ENCODE assay signal across 19 cellular contexts in genomic region chr20:709864-710761, GRCh38. TPM values are rescaled to one million over a fixed set of nuclear protein-coding genes. Genes with fewer than 3 reads are reported as not detected.
DNase-seq lines count a peak whose midpoint lies in the region; ATAC-seq, FAIRE-seq and TF ChIP-seq lines count a peak whose summit lies in the region.
"Had no signal": no experiment of that assay in that cellular context is flagged by ENCODE, and none has a peak within 500 bp of the region (broad histone marks: within the 10 kb centered on the region; RNA-seq: fewer than 3 reads in every experiment).

No MANE protein-coding gene starts in this region.

- H3K23ac ChIP-seq in H1 (ENCODE audit: insufficient read length) (no peak overlapping the region), mesendoderm (ENCODE audit: low read length) (no peak overlapping the region)

- no peak overlapping the region for H2BK20ac ChIP-seq in H1 (ENCODE audit: low read length)

- no peak overlapping the region for H3K14ac ChIP-seq in H1 (ENCODE audit: insufficient read length)

- H3K36me3 ChIP-seq in H1 (ENCODE audit: control insufficient read depth in 2 of 4, insufficient read depth in 4 of 4, low read length in 3 of 4) (no peaks in the 10 kb centered on the region), mesendoderm (ENCODE audit: control insufficient read depth, insufficient read depth, low read length) (no peaks in the 10 kb centered on the region), upper lobe of right lung (no peaks in the 10 kb centered on the region)

- H2BK5ac ChIP-seq in H1 (ENCODE audit: low read depth, low read length) = no peak overlapping the region
- H2BK5ac ChIP-seq in mesendoderm (ENCODE audit: low read length) = no peak overlapping the region

- H3K4me1 ChIP-seq in H1 (replicated peaks in 1 of 4; ENCODE audit: control insufficient read depth in 3 of 4, insufficient read depth in 4 of 4, low read length in 3 of 4) = peaks cover 0 to 8% (median 2%) of the 10 kb centered on the region in 4 experiments; a peak in 1 of 7 replicates
- H3K4me1 ChIP-seq in mesendoderm (ENCODE audit: control insufficient read depth, low read depth, low read length) = no peaks in the 10 kb centered on the region
- no peaks in the 10 kb centered on the region for H3K4me1 ChIP-seq in upper lobe of right lung

- no peaks in the 10 kb centered on the region for H3K79me1 ChIP-seq in H1 (ENCODE audit: low read depth, low read length)
- no peaks in the 10 kb centered on the region for H3K79me1 ChIP-seq in mesendoderm (ENCODE audit: low read length)

- no peak for TF ChIP-seq EP300 in H1 (IDR thresholded peaks at IDR 0.05; ENCODE audit: borderline replicate concordance in 1 of 2, low read depth in 2 of 2, low read length in 2 of 2)

- H4K8ac ChIP-seq in H1 (ENCODE audit: extremely low read depth, insufficient read depth, low read length) (peak overlapping the region; percentile 1; the same call in 1 of the 2 replicates), mesendoderm (ENCODE audit: low read depth, low read length) (no peak overlapping the region)

- H3K4me2 ChIP-seq in H1 (ENCODE audit: insufficient read depth in 1 of 2, low read depth in 2 of 2, low read length in 2 of 2) (peak overlapping the region; percentile 63 to 65), mesendoderm (ENCODE audit: low read length) (no peak overlapping the region)

- CTCF ChIA-PET in H1 (lab: Charles Lee; ENCODE audit: partially characterized antibody) = interaction anchor here (0.6 to 1.8 kb wide), 6 partner anchors 10 to 151 kb away, joined by 3 to 6 read pairs (median 4); no protein-coding TSS in a partner anchor

- H3K9ac ChIP-seq in H1 (replicated peaks in 1 of 4; ENCODE audit: extremely low read depth in 1 of 4, low read depth in 3 of 4, low read length in 3 of 4) (peak overlapping the region in 1 of 4 experiments; percentile 9; a peak in 1 of 7 replicates), mesendoderm (ENCODE audit: low read length) (no peak overlapping the region)

- H2BK15ac ChIP-seq in H1 (ENCODE audit: low read length) = no peak overlapping the region
- no peak overlapping the region for H2BK15ac ChIP-seq in mesendoderm (replicated peaks; ENCODE audit: low read depth)

- H3K18ac ChIP-seq in H1 (ENCODE audit: extremely low read depth, low read length) (no peak overlapping the region), mesendoderm (ENCODE audit: low read length) (peak overlapping the region; percentile 77)

- H2AK5ac ChIP-seq in H1 (ENCODE audit: low read depth, low read length) = no peak overlapping the region
- no peak overlapping the region for H2AK5ac ChIP-seq in mesendoderm (ENCODE audit: low read length)

- H3K56ac ChIP-seq in H1 (replicated peaks; ENCODE audit: insufficient read length, low read depth, low read length) = no peak overlapping the region
- H3K56ac ChIP-seq in mesendoderm (ENCODE audit: low read length) = peak overlapping the region; percentile 46

- ATAC-seq in Right ventricle myocardium superior (ENCODE audit: poor library complexity) (peak; percentile 34), Right ventricle myocardium inferior (no peak), upper lobe of right lung (no peak), HG02840 (IDR thresholded peaks at IDR 0.05; ENCODE audit: low FRiP score, unreplicated experiment) (no peak), GM21723 (IDR thresholded peaks at IDR 0.05; ENCODE audit: unreplicated experiment) (no peak)

- TF ChIP-seq CTCF in H1 (IDR thresholded peaks at IDR 0.05; ENCODE audit: control extremely low read depth in 1 of 3, insufficient read depth in 1 of 3, low read depth in 1 of 3, low read length in 3 of 3) = no peak
- TF ChIP-seq CTCF in upper lobe of right lung (IDR thresholded peaks at IDR 0.05) = no peak

- no peaks in the 10 kb centered on the region for H4K20me1 ChIP-seq in H1 (replicated peaks in 1 of 2; ENCODE audit: control insufficient read depth in 1 of 2, insufficient read depth in 2 of 2, low read length in 2 of 2)

- POLR2A ChIA-PET in H1 (lab: Charles Lee; ENCODE audit: partially characterized antibody) = interaction anchor here (0.7 to 1.4 kb wide), 4 partner anchors 10 to 35 kb away, joined by 3 to 4 read pairs (median 3); partner anchors contain the start of gene SCRT2

- H3K79me2 ChIP-seq in H1 (ENCODE audit: control insufficient read depth in 1 of 2, insufficient read depth in 2 of 2, low read length in 2 of 2) (no peaks in the 10 kb centered on the region), mesendoderm (ENCODE audit: control insufficient read depth, insufficient read depth, low read length) (no peaks in the 10 kb centered on the region)

- DNase-seq in Right ventricle myocardium superior (peak; percentile 26), Right ventricle myocardium inferior (ENCODE audit: missing footprints) (no peak), H1 (ENCODE audit: low read depth in 1 of 2, low spot score in 2 of 2) (no peak), mesendoderm (peak; percentile 32), upper lobe of right lung (peak; percentile 58)
- DNase-seq in stimulated activated naive CD4-positive, alpha-beta T cell treated with Interleukin-2 at 50 U/mL for 16 hours (lab: John Stamatoyannopoulos, UW) = no peak
- DNase-seq: AML-193; foreskin melanocyte; Karpas-422; posterior cingulate gyrus; stimulated activated CD4-positive, alpha-beta T cell treated with anti-CD3 and anti-CD28 coated beads, Interleukin-4, amount 100 ng/mL, for 1 hour; stimulated activated naive CD4-positive, alpha-beta T cell had no signal

- intact Hi-C loops in Right ventricle myocardium superior (cut with DNase I) = no loop called here
- intact Hi-C loops in Right ventricle myocardium inferior (cut with DNase I) = no loop called here
- intact Hi-C loops in upper lobe of right lung (cut with DNase I) = no loop called here

- no peak overlapping the region for H2BK120ac ChIP-seq in H1 (replicated peaks; ENCODE audit: low read depth, low read length)
- no peak overlapping the region for H2BK120ac ChIP-seq in mesendoderm (ENCODE audit: low read depth, low read length)

- TF ChIP-seq POLR2A in H1 (IDR thresholded peaks at IDR 0.05; ENCODE audit: control extremely low read depth in 1 of 2, low read depth in 2 of 2, low read length in 2 of 2) = no peak

- no peak overlapping the region for H3K4ac ChIP-seq in H1 (replicated peaks; ENCODE audit: insufficient read length, low read depth, low read length)
- peak overlapping the region; percentile 28 for H3K4ac ChIP-seq in mesendoderm (ENCODE audit: low read depth, low read length)

- H4K91ac ChIP-seq in H1 (replicated peaks; ENCODE audit: insufficient read length, low read length) = no peak overlapping the region

- H3K27ac ChIP-seq in H1 (ENCODE audit: low read depth, low read length) (no peak overlapping the region), mesendoderm (ENCODE audit: low read depth, low read length) (no peak overlapping the region), upper lobe of right lung (no peak overlapping the region)

- H2AFZ ChIP-seq in H1 (ENCODE audit: low read length) = no peak overlapping the region

- FAIRE-seq in H1 (lab: Jason Lieb, UNC) = no peak
- FAIRE-seq: GM18507 had no signal

- peak overlapping the region; percentile 14 to 75 (median 25); a peak in 6 of 8 replicates for H3K4me3 ChIP-seq in H1 (ENCODE audit: extremely low read depth in 1 of 4, insufficient read depth in 2 of 4, low read depth in 3 of 4, low read length in 4 of 4)
- H3K4me3 ChIP-seq in mesendoderm (ENCODE audit: low read length) = no peak overlapping the region
- no peak overlapping the region for H3K4me3 ChIP-seq in upper lobe of right lung

- H3K27me3 ChIP-seq in H1 (replicated peaks in 1 of 4; ENCODE audit: control insufficient read depth in 3 of 4, extremely low read depth in 1 of 4, insufficient read depth in 3 of 4, low read length in 3 of 4) = peaks cover 1 to 13% (median 11%) of the 10 kb centered on the region in 4 experiments
- H3K27me3 ChIP-seq in mesendoderm (ENCODE audit: insufficient read depth, low read length, poor library complexity) = no peaks in the 10 kb centered on the region
- H3K27me3 ChIP-seq in upper lobe of right lung = peaks cover 41% of the 10 kb centered on the region

- peaks cover 8 to 14% of the 10 kb centered on the region in 2 experiments; a peak in 2 of 4 replicates for H3K9me3 ChIP-seq in H1 (ENCODE audit: insufficient read depth in 2 of 2, low read depth in 1 of 2, low read length in 1 of 2)
- H3K9me3 ChIP-seq in upper lobe of right lung = peaks cover 8% of the 10 kb centered on the region

- H2BK12ac ChIP-seq in H1 (ENCODE audit: low read depth, low read length) = peak overlapping the region; percentile 51; the same call in 1 of the 2 replicates

- no peak for TF ChIP-seq RAD21 in H1 (IDR thresholded peaks at IDR 0.05 in 1 of 2, conservative IDR thresholded peaks at IDR 0.05 in 1 of 2; ENCODE audit: low read depth in 2 of 2, low read length in 2 of 2)

- 11% methylated on average over 31 of the region's 74 CpGs; no CpG with 5 or more reads in 1 of the 2 experiments for WGBS in H1 (ENCODE audit: extremely low coverage in 1 of 2, insufficient coverage in 1 of 2, insufficient read length in 1 of 2, insufficient replicate concordance in 2 of 2, low coverage in 1 of 2, low lambda C conversion rate in 2 of 2, missing lambda C conversion rate in 1 of 2), 2 experiments
- no CpG with 5 or more reads among the region's 74 CpGs for WGBS in mesendoderm (ENCODE audit: extremely low coverage, insufficient coverage, low lambda C conversion rate)

- peaks cover 2% of the 10 kb centered on the region; the same call in 1 of the 2 replicates for H3K23me2 ChIP-seq in H1 (ENCODE audit: low read depth, low read length)

- H4K5ac ChIP-seq in H1 (ENCODE audit: insufficient read length, low read depth, low read length) (no peak overlapping the region), mesendoderm (ENCODE audit: low read length) (no peak overlapping the region)

RNA-seq across cellular contexts. Expression of gene SCRT2, which starts 34.5 kb away (rescaled TPM):
- not detected for total RNA-seq in Right ventricle myocardium superior
- total RNA-seq in Right ventricle myocardium inferior = not detected
- 0.27 and 0.34 TPM in 2 replicates for total RNA-seq in H1 (2021; fragmentation: NEBNext Ultra II Directional; extraction: Animal tissue kit (Norgen Biotek cat#: 25700))
- polyA plus RNA-seq in H1 (2011; rRNA removed) = 0.12 and 0.14 TPM in 2 replicates
- polyA plus RNA-seq in H1 (2011; cell fraction: cytosol; rRNA removed) = 0.05 TPM
- polyA plus RNA-seq in H1 (2011; cell fraction: nucleus; rRNA removed) = 0.57 TPM
- 0.21 to 0.36 TPM (median 0.32 TPM) in 4 replicates for polyA plus RNA-seq in H1 (2012, experiment 1 of 2)
- 0.25 TPM for polyA plus RNA-seq in H1 (2012, experiment 2 of 2)
- polyA plus RNA-seq in H1 (2013, experiment 1 of 2) = 0.59 TPM
- polyA plus RNA-seq in H1 (2013, experiment 2 of 2) = 0.55 TPM
- polyA minus RNA-seq in H1 (2011; rRNA and poly(A)+ RNA removed) = 0.05 and 0.06 TPM in 2 replicates
- polyA minus RNA-seq in H1 (2011; cell fraction: cytosol; rRNA and poly(A)+ RNA removed) = 0.44 TPM
- polyA minus RNA-seq in H1 (2011; cell fraction: nucleus; rRNA and poly(A)+ RNA removed) = 0.30 TPM
- 0.13 TPM for polyA plus RNA-seq in mesendoderm (2013, experiment 1 of 2)
- polyA plus RNA-seq in mesendoderm (2013, experiment 2 of 2) = 0.18 TPM
- not detected for total RNA-seq in upper lobe of right lung
- total RNA-seq: dermis microvascular lymphatic vessel endothelial cell, G401, lower leg skin, NCI-H460 had no signal

RNA-seq across cellular contexts. Expression of gene SRXN1, which starts 57.1 kb away (rescaled TPM):
- total RNA-seq in Right ventricle myocardium superior (47.6 TPM), Right ventricle myocardium inferior (40.4 TPM), upper lobe of right lung (41.2 TPM)
- total RNA-seq in H1 (2021; fragmentation: NEBNext Ultra II Directional; extraction: Animal tissue kit (Norgen Biotek cat#: 25700)) = 15.8 and 16.7 TPM in 2 replicates
- polyA plus RNA-seq in H1 (2011; rRNA removed) = 12.2 and 12.7 TPM in 2 replicates
- 15.8 TPM for polyA plus RNA-seq in H1 (2011; cell fraction: cytosol; rRNA removed)
- 7.5 TPM for polyA plus RNA-seq in H1 (2011; cell fraction: nucleus; rRNA removed)
- polyA plus RNA-seq in H1 (2012, experiment 1 of 2) = 15.0 to 16.5 TPM (median 15.5 TPM) in 4 replicates
- polyA plus RNA-seq in H1 (2012, experiment 2 of 2) = 5.7 TPM
- 13.5 TPM for polyA plus RNA-seq in H1 (2013, experiment 1 of 2)
- polyA plus RNA-seq in H1 (2013, experiment 2 of 2) = 13.9 TPM
- polyA minus RNA-seq in H1 (2011; rRNA and poly(A)+ RNA removed) = 14.4 and 15.9 TPM in 2 replicates
- polyA minus RNA-seq in H1 (2011; cell fraction: cytosol; rRNA and poly(A)+ RNA removed) = 5.9 TPM
- 7.6 TPM for polyA minus RNA-seq in H1 (2011; cell fraction: nucleus; rRNA and poly(A)+ RNA removed)
- polyA plus RNA-seq in mesendoderm (2013, experiment 1 of 2) = 20.8 TPM
- polyA plus RNA-seq in mesendoderm (2013, experiment 2 of 2) = 20.8 TPM

RNA-seq across cellular contexts. Expression of gene SLC52A3, which starts 58.2 kb away (rescaled TPM):
- total RNA-seq in Right ventricle myocardium superior (2.2 TPM), Right ventricle myocardium inferior (2.7 TPM), upper lobe of right lung (3.6 TPM)
- total RNA-seq in H1 (2021; fragmentation: NEBNext Ultra II Directional; extraction: Animal tissue kit (Norgen Biotek cat#: 25700)) = 3.9 and 4.2 TPM in 2 replicates
- polyA plus RNA-seq in H1 (2011; rRNA removed) = 2.3 and 4.2 TPM in 2 replicates
- polyA plus RNA-seq in H1 (2011; cell fraction: cytosol; rRNA removed) = 1.8 TPM
- 3.1 TPM for polyA plus RNA-seq in H1 (2011; cell fraction: nucleus; rRNA removed)
- 1.6 to 2.4 TPM (median 2.0 TPM) in 4 replicates for polyA plus RNA-seq in H1 (2012, experiment 1 of 2)
- polyA plus RNA-seq in H1 (2012, experiment 2 of 2) = 2.2 TPM
- 4.1 TPM for polyA plus RNA-seq in H1 (2013, experiment 1 of 2)
- polyA plus RNA-seq in H1 (2013, experiment 2 of 2) = 4.2 TPM
- 2.0 and 2.7 TPM in 2 replicates for polyA minus RNA-seq in H1 (2011; rRNA and poly(A)+ RNA removed)
- 2.1 TPM for polyA minus RNA-seq in H1 (2011; cell fraction: cytosol; rRNA and poly(A)+ RNA removed)
- polyA minus RNA-seq in H1 (2011; cell fraction: nucleus; rRNA and poly(A)+ RNA removed) = 2.5 TPM
- polyA plus RNA-seq in mesendoderm (2013, experiment 1 of 2) = 1.6 TPM
- 1.8 TPM for polyA plus RNA-seq in mesendoderm (2013, experiment 2 of 2)
- total RNA-seq: G401 had no signal

Comparison
In these comparisons a context has a peak if more than half of its experiments do, and no peak if none do; other contexts are left out.
1. DNase-seq: peak in Right ventricle myocardium superior (single experiment), mesendoderm (single experiment) and upper lobe of right lung (single experiment); none in Right ventricle myocardium inferior (single experiment), H1 (0 of 2) and stimulated activated naive CD4-positive, alpha-beta T cell treated with Interleukin-2 at 50 U/mL for 16 hours (single experiment).
2. H3K4me3 ChIP-seq: peak in H1 (4 of 4); none in mesendoderm (single experiment) and upper lobe of right lung (single experiment).